Comparison of ENCODE assay signal across 7 cellular contexts in the genomic region with DNA sequence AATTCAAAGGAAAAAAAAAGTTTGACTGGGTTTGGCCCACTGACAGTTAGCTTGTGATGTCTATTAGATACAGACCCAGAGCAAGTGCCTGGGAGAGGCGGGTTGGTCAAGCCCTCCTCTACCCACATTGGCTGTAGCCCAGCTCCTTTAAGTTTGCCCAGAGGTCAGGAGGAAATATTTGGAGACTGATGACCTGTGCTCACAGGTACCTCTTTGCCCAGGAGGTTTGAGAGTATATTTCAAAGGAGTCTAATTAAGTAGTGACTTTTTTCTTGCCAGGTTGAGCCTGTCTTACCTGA. TPM values are rescaled to one million over a fixed set of nuclear protein-coding genes. Genes with fewer than 3 reads are reported as not detected.
"Had no signal": no experiment of that assay in that cellular context is flagged by ENCODE, and none has a peak within 500 bp of the region (broad histone marks: within the 10 kb centered on the region; RNA-seq: fewer than 3 reads in every experiment).

No MANE protein-coding gene starts in this region.

- H3K9me3 Mint-ChIP-seq: H9, IgD-negative memory B cell had no signal

- H3K4me3 ChIP-seq: GM23248 had no signal

- H3K9ac ChIP-seq: GM23248 had no signal

- H3K27me3 Mint-ChIP-seq: IgD-negative memory B cell had no signal

- H3K27ac Mint-ChIP-seq: H9 had no signal

- H2AFZ ChIP-seq: GM23248 had no signal

- H3K27ac ChIP-seq: GM23248, HL-60 had no signal

- H3K4me3 Mint-ChIP-seq: H9, IgD-negative memory B cell had no signal

RNA-seq across cellular contexts. Expression of a gene that starts 21.8 kb away (rescaled TPM):
- total RNA-seq: GM23248, HepG2, HT1080 had no signal
- polyA plus RNA-seq: GM23248, HepG2 had no signal

RNA-seq across cellular contexts. Expression of a gene that starts 30.0 kb away (rescaled TPM):
- total RNA-seq: GM23248, H1, H9, HepG2, HT1080 had no signal
- polyA plus RNA-seq: HepG2 had no signal

RNA-seq across cellular contexts. Expression of a gene that starts 54.2 kb away (rescaled TPM):
- total RNA-seq: GM23248, H9, HepG2 had no signal
- polyA plus RNA-seq: GM23248, HepG2 had no signal
